19 cellular contexts compared by ENCODE assay signal in genomic region chr15:100711479-100712130, GRCh38.
DNase-seq lines count a peak whose midpoint lies in the region; ATAC-seq and TF ChIP-seq lines count a peak whose summit lies in the region.
"Had no signal": no experiment of that assay in that cellular context is flagged by ENCODE, and none has a peak within 500 bp of the region (broad histone marks: within the 10 kb centered on the region; RNA-seq: fewer than 3 reads in every experiment).

No MANE protein-coding gene starts in this region.

- H3K4me2 ChIP-seq in GM23248 (ENCODE audit: unreplicated experiment) (no peak overlapping the region), osteoblast (ENCODE audit: insufficient read depth, low read length) (no peak overlapping the region)

- H3K36me3 ChIP-seq in GM23248 (ENCODE audit: low read depth) (no peaks in the 10 kb centered on the region), esophagus squamous epithelium (no peaks in the 10 kb centered on the region), osteoblast (ENCODE audit: insufficient read depth, low read length) (no peaks in the 10 kb centered on the region)
- H3K36me3 ChIP-seq: left lung, SJCRH30, suprapubic skin had no signal

- H3K9me3 ChIP-seq in GM23248 (ENCODE audit: low read depth): no peaks in the 10 kb centered on the region
- no peaks in the 10 kb centered on the region for H3K9me3 ChIP-seq in esophagus squamous epithelium
- H3K9me3 ChIP-seq in osteoblast (ENCODE audit: low read depth, low read length): no peaks in the 10 kb centered on the region
- H3K9me3 ChIP-seq: left lung, suprapubic skin had no signal

- DNase-seq in GM23248: no peak
- peak; percentile 63 for DNase-seq in NCI-H226
- DNase-seq in esophagus squamous epithelium (lab: John Stamatoyannopoulos, UW): no peak
- peak; percentile 65 for DNase-seq in osteoblast (ENCODE audit: insufficient read length, low spot score, missing footprints)
- DNase-seq in 8988T: no peak
- DNase-seq in GF-D8 (lab: John Stamatoyannopoulos, UW): no peak
- DNase-seq: activated CD4-positive, alpha-beta T cell treated with anti-CD3 and anti-CD28 coated beads for 1 hour; CD4-positive, alpha-beta T cell; effector memory CD4-positive, alpha-beta T cell; left lung; NCI-H146; NCI-H2171; NCI-H526 treated with DMSO at 0.1 percent for 48 hours; SJCRH30; T-helper 1 cell had no signal

- no peak overlapping the region for H3K27ac ChIP-seq in GM23248
- peak overlapping the region; percentile 66 to 80 (median 76) for H3K27ac ChIP-seq in esophagus squamous epithelium
- H3K27ac ChIP-seq in osteoblast (ENCODE audit: low read depth, low read length): no peak overlapping the region
- H3K27ac ChIP-seq: left lung, SJCRH30, suprapubic skin had no signal

- in situ Hi-C loops in GM23248 (cut with MboI): no loop called here

- 57 to 59% methylated on average over 9 of the region's 9 CpGs for WGBS in GM23248 (ENCODE audit: low coverage in 1 of 2, low lambda C conversion rate in 2 of 2, missing lambda C conversion rate in 2 of 2), 2 experiments
- WGBS in esophagus squamous epithelium, 2 donors: 42 to 57% methylated on average over 5 of the region's 9 CpGs

- TF ChIP-seq CTCF in esophagus squamous epithelium (IDR thresholded peaks at IDR 0.05) (no peak), osteoblast (IDR thresholded peaks at IDR 0.05; ENCODE audit: extremely low read depth, low read depth, low read length) (no peak)

- H3K27me3 ChIP-seq in GM23248 (replicated peaks; ENCODE audit: insufficient read depth): no peaks in the 10 kb centered on the region
- H3K27me3 ChIP-seq in esophagus squamous epithelium: no peaks in the 10 kb centered on the region
- H3K27me3 ChIP-seq in osteoblast (ENCODE audit: insufficient read depth, low read length): no peaks in the 10 kb centered on the region
- H3K27me3 ChIP-seq: left lung, SJCRH30, suprapubic skin had no signal

- no peaks in the 10 kb centered on the region; the same call in none of the 2 replicates for H3F3A ChIP-seq in GM23248 (ENCODE audit: insufficient read depth)

- TF ChIP-seq POLR2A in esophagus squamous epithelium (IDR thresholded peaks at IDR 0.05): no peak

- H3K4me3 ChIP-seq in GM23248: no peak overlapping the region
- no peak overlapping the region for H3K4me3 ChIP-seq in esophagus squamous epithelium
- H3K4me3 ChIP-seq in osteoblast (ENCODE audit: insufficient read depth, low read length): no peak overlapping the region
- H3K4me3 ChIP-seq: K562, left lung, SJCRH30, suprapubic skin had no signal

- H3K4me1 ChIP-seq in GM23248 (ENCODE audit: insufficient read depth) (peaks cover 19% of the 10 kb centered on the region), esophagus squamous epithelium (peaks cover 5 to 55% (median 23%) of the 10 kb centered on the region in 3 donors), osteoblast (ENCODE audit: insufficient read depth, low read length) (peaks cover 9% of the 10 kb centered on the region)

- no peaks in the 10 kb centered on the region for H3K79me2 ChIP-seq in GM23248 (ENCODE audit: insufficient read depth)
- no peaks in the 10 kb centered on the region for H3K79me2 ChIP-seq in osteoblast (ENCODE audit: insufficient read depth, low read length)

- ATAC-seq in GM18868 (IDR thresholded peaks at IDR 0.05; ENCODE audit: unreplicated experiment): no peak
- ATAC-seq in HG03097 (IDR thresholded peaks at IDR 0.05; ENCODE audit: low FRiP score, unreplicated experiment): no peak
- ATAC-seq: K562, left lung had no signal

- peak overlapping the region; percentile 12; the same call in 1 of the 2 replicates for H2AFZ ChIP-seq in GM23248
- no peak overlapping the region for H2AFZ ChIP-seq in osteoblast (ENCODE audit: low read length)

- H3K9ac ChIP-seq in GM23248: no peak overlapping the region

- intact Hi-C loops in esophagus squamous epithelium (cut with DNase I): no loop called here

- H4K20me1 ChIP-seq in GM23248 (ENCODE audit: insufficient read depth): no peaks in the 10 kb centered on the region
- H4K20me1 ChIP-seq in osteoblast (ENCODE audit: insufficient read depth, low read length): no peaks in the 10 kb centered on the region

- H3K9me2 ChIP-seq in GM23248 (ENCODE audit: insufficient read depth): no peaks in the 10 kb centered on the region

Comparison
In these comparisons a context has a peak if more than half of its experiments do, and no peak if none do; other contexts are left out.
1. DNase-seq: peak in NCI-H226 (single experiment) and osteoblast (single experiment); none in GM23248 (single experiment), esophagus squamous epithelium (single experiment), 8988T (single experiment) and GF-D8 (single experiment).
2. H3K27ac ChIP-seq: peak in esophagus squamous epithelium (4 of 4); none in GM23248 (single experiment) and osteoblast (single experiment).